14 cellular contexts compared by ENCODE assay signal in the genomic region with DNA sequence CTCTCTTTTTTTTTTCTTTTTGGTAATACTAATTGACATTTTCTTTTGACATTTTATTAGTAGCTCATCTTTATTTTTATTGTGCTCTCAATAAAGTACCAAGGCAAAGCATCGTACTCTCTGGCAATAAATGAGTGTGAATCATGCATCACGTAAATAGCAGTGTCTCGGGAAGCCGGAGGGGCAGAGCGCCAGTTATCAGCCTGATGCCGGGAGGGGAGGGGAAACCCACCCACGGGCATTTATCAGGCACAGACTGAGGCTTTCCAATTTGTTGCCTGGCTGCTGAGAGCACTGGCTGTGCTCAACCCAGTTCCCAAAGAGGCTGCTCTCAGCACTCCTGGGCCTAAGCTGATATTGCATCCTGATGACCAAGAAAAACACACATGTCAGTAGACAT.
DNase-seq lines count a peak whose midpoint lies in the region; ATAC-seq and TF ChIP-seq lines count a peak whose summit lies in the region.
"Had no signal": no experiment of that assay in that cellular context is flagged by ENCODE, and none has a peak within 500 bp of the region (broad histone marks: within the 10 kb centered on the region; RNA-seq: fewer than 3 reads in every experiment).

No MANE protein-coding gene starts in this region.

- no peak overlapping the region for H3K4me3 ChIP-seq in AG09309 (ENCODE audit: control insufficient read depth, low read depth, low read length)
- no peak overlapping the region for H3K4me3 ChIP-seq in psoas muscle
- H3K4me3 ChIP-seq: HAP-1, SJCRH30 had no signal

- H3K4me1 ChIP-seq in psoas muscle, result no peaks in the 10 kb centered on the region
- H3K4me1 ChIP-seq: HAP-1 had no signal

- peaks cover 0 to 6% (median 0%) of the 10 kb centered on the region in 3 donors for H3K27me3 ChIP-seq in psoas muscle (ENCODE audit: insufficient read depth in 3 of 3, low read length in 2 of 3)
- H3K27me3 ChIP-seq: SJCRH30 had no signal

- H3K27ac ChIP-seq in psoas muscle, result no peak overlapping the region
- H3K27ac ChIP-seq: SJCRH30 had no signal

- TF ChIP-seq CTCF in AG09309 (IDR thresholded peaks at IDR 0.05; ENCODE audit: control insufficient read depth, insufficient read depth, low read depth, low read length, missing control alignments) (no peak), psoas muscle (IDR thresholded peaks at IDR 0.05) (no peak)

- no peaks in the 10 kb centered on the region for H3K9me3 ChIP-seq in psoas muscle
- H3K9me3 ChIP-seq: HAP-1, SJCRH30 had no signal

- DNase-seq in AG09309 (ENCODE audit: low read depth) (peak; percentile 55), amniotic epithelial cell (ENCODE audit: low read depth) (peak; percentile 67), left cardiac atrium (peak; percentile 84), psoas muscle (peak; percentile 80 to 90), HUDEP-2 (lab: John Stamatoyannopoulos, UW; ENCODE audit: unreplicated experiment in 76 of 76) (no peak), GM19238 (ENCODE audit: insufficient read length, low spot score) (no peak), superior temporal gyrus (ENCODE audit: extremely low spot score) (no peak)
- DNase-seq: activated CD4-positive, alpha-beta T cell treated with anti-CD3 and anti-CD28 coated beads for 1 hour; Karpas-422; midbrain; NCI-H446; SJCRH30 had no signal

- intact Hi-C loops in left cardiac atrium (cut with DNase I), result no loop called here
- intact Hi-C loops in psoas muscle (cut with DNase I), result no loop called here

- 22 to 29% (median 26%) methylated on average over 7 of the region's 7 CpGs for WGBS in psoas muscle, 3 donors

- H3K36me3 ChIP-seq in psoas muscle (ENCODE audit: insufficient read depth in 1 of 2, low read depth in 1 of 2), result no peaks in the 10 kb centered on the region
- H3K36me3 ChIP-seq: HAP-1, SJCRH30 had no signal

- ATAC-seq in left cardiac atrium (peak; percentile 57 to 83), psoas muscle (peak in 3 of 4 donors; percentile 70 to 76 (median 74)), GM21717 (IDR thresholded peaks at IDR 0.05; ENCODE audit: unreplicated experiment) (no peak)

Comparison
In these comparisons a context has a peak if more than half of its experiments do, and no peak if none do; other contexts are left out.
1. DNase-seq: peak in AG09309 (single experiment), amniotic epithelial cell (single experiment), left cardiac atrium (single experiment) and psoas muscle (2 of 2); none in HUDEP-2 (0 of 76), GM19238 (single experiment) and superior temporal gyrus (single experiment).